ENCODE assay signal across 20 cellular contexts in the genomic region with DNA sequence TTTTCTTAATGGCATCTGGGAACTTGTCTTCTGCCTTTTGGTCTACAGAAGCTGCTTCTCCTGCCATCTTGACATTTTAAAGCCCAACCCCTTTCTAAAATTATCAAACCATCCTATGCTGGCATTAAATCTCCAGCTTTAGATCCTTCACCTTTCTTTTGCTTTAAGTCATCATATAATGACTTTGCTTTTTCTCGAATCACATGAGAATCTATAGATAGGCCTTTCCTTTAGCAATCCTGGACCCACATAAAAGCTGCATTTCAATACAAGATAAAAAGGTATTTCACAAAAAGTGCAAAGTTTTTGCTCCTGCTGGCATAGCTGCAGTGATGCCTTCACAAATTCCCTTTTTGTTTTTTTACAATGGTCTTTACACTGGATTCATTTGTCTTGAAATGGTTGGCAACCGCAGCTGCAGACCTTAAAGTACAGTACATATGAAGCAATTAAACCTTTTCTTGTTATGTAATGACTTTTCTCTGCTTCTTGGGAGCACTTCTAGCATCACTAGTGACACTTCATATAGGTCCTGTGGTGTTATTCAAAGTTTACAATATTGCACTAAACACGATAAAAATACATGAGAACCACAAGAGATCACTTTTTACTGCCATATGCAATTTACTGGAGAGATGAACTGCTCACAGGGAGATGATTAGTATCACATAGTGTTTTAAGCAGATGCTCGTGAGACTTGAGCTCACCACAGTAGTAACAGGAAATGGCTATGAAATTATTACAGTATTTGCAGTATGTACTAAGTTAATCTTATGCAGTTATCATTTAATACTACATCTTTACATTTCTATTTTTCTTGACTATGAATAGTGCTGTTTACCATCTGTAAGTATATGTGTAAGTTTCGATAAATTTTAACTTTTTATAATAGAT. TPM values are rescaled to one million over a fixed set of nuclear protein-coding genes. Genes with fewer than 3 reads are reported as not detected.
DNase-seq lines count a peak whose midpoint lies in the region; ATAC-seq, FAIRE-seq and TF ChIP-seq lines count a peak whose summit lies in the region.
"Had no signal": no experiment of that assay in that cellular context is flagged by ENCODE, and none has a peak within 500 bp of the region (broad histone marks: within the 10 kb centered on the region; RNA-seq: fewer than 3 reads in every experiment).

No MANE protein-coding gene starts in this region.

- TF ChIP-seq POLR2A in H1 (IDR thresholded peaks at IDR 0.05; ENCODE audit: control extremely low read depth in 1 of 2, low read depth in 2 of 2, low read length in 2 of 2): no peak

- POLR2A ChIA-PET in H1 (lab: Charles Lee; ENCODE audit: partially characterized antibody): no interaction called here

- peak overlapping the region; percentile 87 for H3K27ac Mint-ChIP-seq in GM23338
- H3K27ac Mint-ChIP-seq: CD4-positive, alpha-beta memory T cell had no signal

- H3K79me2 ChIP-seq in GM23338 (replicated peaks; ENCODE audit: insufficient read depth): peaks cover 5% of the 10 kb centered on the region; the same call in 1 of the 2 replicates
- H3K79me2 ChIP-seq in H1 (ENCODE audit: control insufficient read depth in 1 of 2, insufficient read depth in 2 of 2, low read length in 2 of 2): no peaks in the 10 kb centered on the region

- H3K4me1 ChIP-seq in GM23338 (ENCODE audit: insufficient read depth) (peaks cover 35% of the 10 kb centered on the region), H1 (replicated peaks in 1 of 4; ENCODE audit: control insufficient read depth in 3 of 4, insufficient read depth in 4 of 4, low read length in 3 of 4) (peaks cover 0 to 13% (median 9%) of the 10 kb centered on the region in 4 experiments; a peak in 6 of 7 replicates)
- H3K4me1 ChIP-seq: BLaER1 had no signal

- H4K91ac ChIP-seq in H1 (replicated peaks; ENCODE audit: insufficient read length, low read length): no peak overlapping the region

- ATAC-seq in GM23338 (no peak), HG03039 (IDR thresholded peaks at IDR 0.05; ENCODE audit: unreplicated experiment) (no peak), GM18502 (IDR thresholded peaks at IDR 0.05; ENCODE audit: poor library complexity, unreplicated experiment) (no peak)

- H3K36me3 ChIP-seq in GM23338 (ENCODE audit: insufficient read depth): no peaks in the 10 kb centered on the region
- H3K36me3 ChIP-seq in H1 (ENCODE audit: control insufficient read depth in 2 of 4, insufficient read depth in 4 of 4, low read length in 3 of 4): peaks cover 0 to 2% (median 0%) of the 10 kb centered on the region in 4 experiments; a peak in 2 of 8 replicates

- H2AK5ac ChIP-seq in H1 (ENCODE audit: low read depth, low read length): no peak overlapping the region

- WGBS in H1 (ENCODE audit: extremely low coverage in 1 of 2, insufficient coverage in 1 of 2, insufficient read length in 1 of 2, insufficient replicate concordance in 2 of 2, low coverage in 1 of 2, low lambda C conversion rate in 2 of 2, missing lambda C conversion rate in 1 of 2), 2 experiments: 89% methylated on average over 5 of the region's 5 CpGs; no CpG with 5 or more reads in 1 of the 2 experiments

- H4K20me1 ChIP-seq in GM23338 (replicated peaks; ENCODE audit: insufficient read depth) (no peaks in the 10 kb centered on the region), H1 (replicated peaks in 1 of 2; ENCODE audit: control insufficient read depth in 1 of 2, insufficient read depth in 2 of 2, low read length in 2 of 2) (no peaks in the 10 kb centered on the region)
- H4K20me1 ChIP-seq: BLaER1 had no signal

- H2BK5ac ChIP-seq in H1 (ENCODE audit: low read depth, low read length): no peak overlapping the region

- H2BK12ac ChIP-seq in H1 (ENCODE audit: low read depth, low read length): no peak overlapping the region

- peak; percentile 9 for DNase-seq in DMS153 (lab: John Stamatoyannopoulos, UW)
- no peak for DNase-seq in DMS153 treated with DMSO at 0.1 percent for 48 hours (lab: John Stamatoyannopoulos, UW; ENCODE audit: unreplicated experiment)
- DNase-seq in GM23338 (ENCODE audit: low spot score): no peak
- DNase-seq in OCI-M1 (lab: John Stamatoyannopoulos, UW): peak; percentile 89
- no peak for DNase-seq in H1 (ENCODE audit: low read depth in 1 of 2, low spot score in 2 of 2)
- no peak for DNase-seq in NCI-H2029 (lab: John Stamatoyannopoulos, UW)
- DNase-seq: ACHN; CD4-positive, alpha-beta memory T cell; DMS 273 treated with DMSO at 0.1 percent for 48 hours; EL; HCEC 1CT; IMR-90; NCI-H1694 treated with DMSO at 0.1 percent for 48 hours; NCI-H2107; NCI-H2227 treated with DMSO at 0.1 percent for 48 hours; SHP77 had no signal

- no peaks in the 10 kb centered on the region for H3F3A ChIP-seq in GM23338 (replicated peaks; ENCODE audit: low read depth)

- H3K9me2 ChIP-seq in GM23338 (ENCODE audit: insufficient read depth): no peaks in the 10 kb centered on the region

- no peak overlapping the region for H3K14ac ChIP-seq in H1 (ENCODE audit: insufficient read length)

- CTCF ChIA-PET in H1 (lab: Charles Lee; ENCODE audit: partially characterized antibody): interaction anchor here (1.0 to 1.6 kb wide), 5 partner anchors 9 to 180 kb away, joined by 3 to 5 read pairs (median 3); no protein-coding TSS in a partner anchor

- H2AFZ ChIP-seq in GM23338 (no peak overlapping the region), H1 (ENCODE audit: low read length) (no peak overlapping the region)

- no peak overlapping the region for H2BK120ac ChIP-seq in H1 (replicated peaks; ENCODE audit: low read depth, low read length)

- no peak overlapping the region; the same call in 1 of the 2 replicates for H3K4me3 ChIP-seq in GM23338
- no peak overlapping the region; a peak in 1 of 8 replicates for H3K4me3 ChIP-seq in H1 (ENCODE audit: extremely low read depth in 1 of 4, insufficient read depth in 2 of 4, low read depth in 3 of 4, low read length in 4 of 4)
- H3K4me3 ChIP-seq: BLaER1 had no signal

- no peak overlapping the region for H2BK15ac ChIP-seq in H1 (ENCODE audit: low read length)

- H3K27me3 ChIP-seq in GM23338 (ENCODE audit: insufficient read depth) (no peaks in the 10 kb centered on the region), H1 (replicated peaks in 1 of 4; ENCODE audit: control insufficient read depth in 3 of 4, extremely low read depth in 1 of 4, insufficient read depth in 3 of 4, low read length in 3 of 4) (no peaks in the 10 kb centered on the region)
- H3K27me3 ChIP-seq: BLaER1 had no signal

- peaks cover 17% of the 10 kb centered on the region for H3K9me3 Mint-ChIP-seq in GM23338

- no peaks in the 10 kb centered on the region; the same call in 1 of the 2 replicates for H3K23me2 ChIP-seq in H1 (ENCODE audit: low read depth, low read length)

- peak overlapping the region; percentile 25; the same call in 1 of the 3 replicates for H3K4me3 Mint-ChIP-seq in GM23338
- H3K4me3 Mint-ChIP-seq: CD4-positive, alpha-beta memory T cell had no signal

- H3K27me3 Mint-ChIP-seq in GM23338 (ENCODE audit: insufficient read depth, low read depth, poor library complexity): peaks cover 3% of the 10 kb centered on the region
- H3K27me3 Mint-ChIP-seq: CD4-positive, alpha-beta memory T cell had no signal

- H3K56ac ChIP-seq in H1 (replicated peaks; ENCODE audit: insufficient read length, low read depth, low read length): no peak overlapping the region

- H3K4me2 ChIP-seq in GM23338 (peak overlapping the region; percentile 79), H1 (ENCODE audit: insufficient read depth in 1 of 2, low read depth in 2 of 2, low read length in 2 of 2) (peak overlapping the region in 1 of 2 experiments; percentile 16; a peak in 1 of 4 replicates)
- H3K4me2 ChIP-seq: BLaER1 had no signal

- peaks cover 26% of the 10 kb centered on the region for H3K4me1 Mint-ChIP-seq in GM23338

- no peak overlapping the region for H2BK20ac ChIP-seq in H1 (ENCODE audit: low read length)

- H3K23ac ChIP-seq in H1 (ENCODE audit: insufficient read length): no peak overlapping the region

- no peak overlapping the region for H4K8ac ChIP-seq in H1 (ENCODE audit: extremely low read depth, insufficient read depth, low read length)

- H3K79me1 ChIP-seq in H1 (ENCODE audit: low read depth, low read length): no peaks in the 10 kb centered on the region

- H3K18ac ChIP-seq in H1 (ENCODE audit: extremely low read depth, low read length): no peak overlapping the region

- no peak for TF ChIP-seq RAD21 in H1 (IDR thresholded peaks at IDR 0.05 in 1 of 2, conservative IDR thresholded peaks at IDR 0.05 in 1 of 2; ENCODE audit: low read depth in 2 of 2, low read length in 2 of 2)

- H4K5ac ChIP-seq in H1 (ENCODE audit: insufficient read length, low read depth, low read length): peak overlapping the region; percentile 38

- TF ChIP-seq EP300 in H1 (IDR thresholded peaks at IDR 0.05; ENCODE audit: borderline replicate concordance in 1 of 2, low read depth in 2 of 2, low read length in 2 of 2): no peak

- peaks cover 7 to 8% of the 10 kb centered on the region in 2 experiments; a peak in 2 of 4 replicates for H3K9me3 ChIP-seq in H1 (ENCODE audit: insufficient read depth in 2 of 2, low read depth in 1 of 2, low read length in 1 of 2)
- H3K9me3 ChIP-seq: Caco-2 had no signal

- FAIRE-seq in H1 (lab: Jason Lieb, UNC): peak; percentile 45

- H3K4ac ChIP-seq in H1 (replicated peaks; ENCODE audit: insufficient read length, low read depth, low read length): no peak overlapping the region

- TF ChIP-seq CTCF in GM23338 (conservative IDR thresholded peaks at IDR 0.05; ENCODE audit: low read depth in 2 of 2) (no peak), H1 (IDR thresholded peaks at IDR 0.05; ENCODE audit: control extremely low read depth in 1 of 3, insufficient read depth in 1 of 3, low read depth in 1 of 3, low read length in 3 of 3) (no peak)

- H3K27ac ChIP-seq in GM23338 (ENCODE audit: low read depth) (peak overlapping the region; percentile 29; the same call in 1 of the 2 replicates), H1 (ENCODE audit: low read depth, low read length) (no peak overlapping the region)
- H3K27ac ChIP-seq: BLaER1 had no signal

- H3K9ac ChIP-seq in H1 (replicated peaks in 1 of 4; ENCODE audit: extremely low read depth in 1 of 4, low read depth in 3 of 4, low read length in 3 of 4): no peak overlapping the region
- H3K9ac ChIP-seq: BLaER1 had no signal

- peaks cover 22% of the 10 kb centered on the region; the same call in 2 of the 3 replicates for H3K36me3 Mint-ChIP-seq in GM23338 (ENCODE audit: low read depth)

TF ChIP-seq in H1, 55 proteins besides CTCF, POLR2A, EP300 and RAD21 (continues in another document):
- TF ChIP-seq SP2 (IDR thresholded peaks at IDR 0.05; ENCODE audit: low read length) (no peak), TBP (IDR thresholded peaks at IDR 0.05; ENCODE audit: low read depth, low read length) (no peak)

RNA-seq across cellular contexts. Expression of gene ACER3, which starts 41.6 kb away (rescaled TPM):
- total RNA-seq in GM23338 (2014; rRNA removed; shearing (Covaris generic)): 25.2 and 26.5 TPM in 2 replicates
- 5.2 and 6.2 TPM in 2 replicates for polyA plus RNA-seq in GM23338 (2016; fragmentation: Nextera tagmentation; extraction: Ambion mirVana)
- total RNA-seq in H1 (2021; fragmentation: NEBNext Ultra II Directional; extraction: Animal tissue kit (Norgen Biotek cat#: 25700)): 16.2 and 17.1 TPM in 2 replicates
- polyA plus RNA-seq in H1 (2011; rRNA removed): 3.5 and 5.7 TPM in 2 replicates
- 6.6 TPM for polyA plus RNA-seq in H1 (2011; cell fraction: cytosol; rRNA removed)
- 5.5 TPM for polyA plus RNA-seq in H1 (2011; cell fraction: nucleus; rRNA removed)
- polyA plus RNA-seq in H1 (2012, experiment 1 of 2): 6.8 to 10.6 TPM (median 7.7 TPM) in 4 replicates
- polyA plus RNA-seq in H1 (2012, experiment 2 of 2): 1.5 TPM
- 8.1 TPM for polyA plus RNA-seq in H1 (2013, experiment 1 of 2)
- polyA plus RNA-seq in H1 (2013, experiment 2 of 2): 9.6 TPM
- polyA minus RNA-seq in H1 (2011; rRNA and poly(A)+ RNA removed): 16.1 and 22.3 TPM in 2 replicates
- polyA minus RNA-seq in H1 (2011; cell fraction: cytosol; rRNA and poly(A)+ RNA removed): 10.6 TPM
- 19.4 TPM for polyA minus RNA-seq in H1 (2011; cell fraction: nucleus; rRNA and poly(A)+ RNA removed)

Comparison
In these comparisons a context has a peak if more than half of its experiments do, and no peak if none do; other contexts are left out.
1. DNase-seq: peak in DMS153 (single experiment) and OCI-M1 (single experiment); none in DMS153 treated with DMSO at 0.1 percent for 48 hours (single experiment), GM23338 (single experiment), H1 (0 of 2) and NCI-H2029 (single experiment).